Comparison of ENCODE assay signal across 39 cellular contexts in genomic region chr17:14541714-14542113, GRCh38.
"Had no signal": no experiment of that assay in that cellular context is flagged by ENCODE, and none has a peak within 500 bp of the region (broad histone marks: within the 10 kb centered on the region; RNA-seq: fewer than 3 reads in every experiment).

No MANE protein-coding gene starts in this region.

- H3K36me3 Mint-ChIP-seq: activated naive CD4-positive, alpha-beta T cell treated with anti-CD3 and anti-CD28 coated beads, Interleukin-2, amount 10 ng/mL, durations not matched to agents 7 days and 5 days; activated naive CD4-positive, alpha-beta T cell treated with anti-CD3 and anti-CD28 coated beads, Interleukin-2, amount 50 U/mL, for 24 hours; activated naive CD4-positive, alpha-beta T cell treated with anti-CD3 and anti-CD28 coated beads, Interleukin-2, amount 50 U/mL, for 72 hours; activated naive CD8-positive, alpha-beta T cell; activated naive CD8-positive, alpha-beta T cell treated with anti-CD3 and anti-CD28 coated beads for 36 hours; brain had no signal

- DNase-seq: activated effector memory CD4-positive, alpha-beta T cell treated with anti-CD3 and anti-CD28 coated beads, Interleukin-2, amount 50 U/mL, for 16 hours; activated effector memory CD4-positive, alpha-beta T cell treated with Interleukin-2 at 50 U/mL for 16 hours; activated gamma-delta T cell; activated gamma-delta T cell treated with Interleukin-2 at 50 U/mL for 16 hours; activated naive CD4-positive, alpha-beta T cell; activated naive CD4-positive, alpha-beta T cell treated with anti-CD3 and anti-CD28 coated beads for 36 hours; activated naive CD4-positive, alpha-beta T cell treated with anti-CD3 and anti-CD28 coated beads, Interleukin-2, amount 10 ng/mL, durations not matched to agents 7 days and 5 days; activated naive CD4-positive, alpha-beta T cell treated with anti-CD3 and anti-CD28 coated beads, Interleukin-2, amount 50 U/mL, for 16 hours; activated naive CD4-positive, alpha-beta T cell treated with Interleukin-2 at 50 U/mL for 16 hours; activated naive CD8-positive, alpha-beta T cell treated with anti-CD3 and anti-CD28 coated beads for 36 hours; activated naive CD8-positive, alpha-beta T cell treated with anti-CD3 and anti-CD28 coated beads, Interleukin-2, amount 10 ng/mL, durations not matched to agents 7 days and 5 days; activated naive CD8-positive, alpha-beta T cell treated with anti-CD3 and anti-CD28 coated beads, Interleukin-2, amount 50 U/mL, for 24 hours; activated T-cell treated with anti-CD3 and anti-CD28 coated beads, Interleukin-2, amount 50 U/mL, for 4 hours; activated T-cell treated with anti-CD3 and anti-CD28 coated beads, Interleukin-2, amount 50 U/mL, for 48 hours; activated T-cell treated with anti-CD3 and anti-CD28 coated beads, Interleukin-2, amount 50 U/mL, for 72 hours; adrenal gland; amniotic stem cell; amygdala; anterior cingulate cortex; aorta; body of pancreas; brain microvascular endothelial cell; caudate nucleus; central memory CD4-positive, alpha-beta T cell; cerebellar nuclear complex had no signal

- H3K27me3 ChIP-seq: adrenal gland, ascending aorta, body of pancreas, brain microvascular endothelial cell, breast epithelium, cardiac muscle cell had no signal

- H3K9me3 ChIP-seq: adrenal gland, ascending aorta, body of pancreas had no signal

- ATAC-seq: activated naive CD4-positive, alpha-beta T cell treated with anti-CD3 and anti-CD28 coated beads, Interleukin-2, amount 50 U/mL, for 72 hours; activated naive CD8-positive, alpha-beta T cell treated with anti-CD3 and anti-CD28 coated beads, Interleukin-2, amount 50 U/mL, for 24 hours; activated T-cell treated with anti-CD3 and anti-CD28 coated beads, Interleukin-2, amount 50 U/mL, for 4 hours; activated T-cell treated with anti-CD3 and anti-CD28 coated beads, Interleukin-2, amount 50 U/mL, for 72 hours; activated T-helper 17 cell treated with anti-CD3 and anti-CD28 coated beads, Interleukin-2, amount 50 U/mL, for 72 hours; body of pancreas had no signal

- H3K36me3 ChIP-seq: adrenal gland, ascending aorta, brain microvascular endothelial cell, breast epithelium, cardiac muscle cell had no signal

- H3K9me3 Mint-ChIP-seq: activated naive CD4-positive, alpha-beta T cell treated with anti-CD3 and anti-CD28 coated beads, Interleukin-2, amount 10 ng/mL, durations not matched to agents 7 days and 5 days; activated naive CD4-positive, alpha-beta T cell treated with anti-CD3 and anti-CD28 coated beads, Interleukin-2, amount 50 U/mL, for 24 hours; activated T-helper 1 cell treated with anti-CD3 and anti-CD28 coated beads, Interleukin-12 subunit alpha, Interleukin-12 subunit beta, Interleukin-2, Interleukin-4 antibody, amounts not matched to agents 30 ng/mL and 10 ng/mL and 1 ng/mL, durations not matched to agents 14 hours and 24 hours and 36 hours; activated T-helper 17 cell treated with anti-CD3 and anti-CD28 coated beads, Interleukin-2, amount 50 U/mL, for 72 hours; activated T-helper 2 cell treated with anti-CD3 and anti-CD28 coated beads, Interferon-gamma antibody, Interleukin-2, Interleukin-4, amounts not matched to agents 10 μg/mL and 5 μg/mL and 100 μg/mL, durations not matched to agents 14 hours and 24 hours and 36 hours; central memory CD8-positive, alpha-beta T cell had no signal

- H3K4me3 ChIP-seq: adrenal gland, ascending aorta, body of pancreas, breast epithelium, cardiac muscle cell had no signal

- H3K27ac ChIP-seq: adrenal gland, ascending aorta, body of pancreas, brain microvascular endothelial cell, breast epithelium, cardiac muscle cell had no signal

- H3K4me3 Mint-ChIP-seq: activated naive CD4-positive, alpha-beta T cell treated with anti-CD3 and anti-CD28 coated beads for 36 hours; activated naive CD4-positive, alpha-beta T cell treated with anti-CD3 and anti-CD28 coated beads, Interleukin-2, amount 10 ng/mL, durations not matched to agents 7 days and 5 days; activated naive CD4-positive, alpha-beta T cell treated with anti-CD3 and anti-CD28 coated beads, Interleukin-2, amount 50 U/mL, for 24 hours; activated naive CD8-positive, alpha-beta T cell; activated naive CD8-positive, alpha-beta T cell treated with anti-CD3 and anti-CD28 coated beads for 36 hours; activated naive CD8-positive, alpha-beta T cell treated with anti-CD3 and anti-CD28 coated beads, Interleukin-2, amount 10 ng/mL, durations not matched to agents 7 days and 5 days; activated naive CD8-positive, alpha-beta T cell treated with anti-CD3 and anti-CD28 coated beads, Interleukin-2, amount 50 U/mL, for 24 hours; activated T-cell treated with anti-CD3 and anti-CD28 coated beads, Interleukin-2, amount 50 U/mL, for 4 hours; activated T-cell treated with anti-CD3 and anti-CD28 coated beads, Interleukin-2, amount 50 U/mL, for 72 hours; activated T-helper 1 cell treated with anti-CD3 and anti-CD28 coated beads, Interleukin-12 subunit alpha, Interleukin-12 subunit beta, Interleukin-2, Interleukin-4 antibody, amounts not matched to agents 30 ng/mL and 10 ng/mL and 1 ng/mL, durations not matched to agents 14 hours and 24 hours and 36 hours; activated T-helper 17 cell treated with anti-CD3 and anti-CD28 coated beads, Interleukin-2, amount 50 U/mL, for 72 hours; brain; central memory CD8-positive, alpha-beta T cell had no signal

- H3K27ac Mint-ChIP-seq: activated naive CD4-positive, alpha-beta T cell treated with anti-CD3 and anti-CD28 coated beads for 36 hours; activated naive CD4-positive, alpha-beta T cell treated with anti-CD3 and anti-CD28 coated beads, Interleukin-2, amount 10 ng/mL, durations not matched to agents 7 days and 5 days; activated naive CD4-positive, alpha-beta T cell treated with anti-CD3 and anti-CD28 coated beads, Interleukin-2, amount 50 U/mL, for 24 hours; activated naive CD4-positive, alpha-beta T cell treated with anti-CD3 and anti-CD28 coated beads, Interleukin-2, amount 50 U/mL, for 72 hours; activated naive CD8-positive, alpha-beta T cell; activated naive CD8-positive, alpha-beta T cell treated with anti-CD3 and anti-CD28 coated beads for 36 hours; activated naive CD8-positive, alpha-beta T cell treated with anti-CD3 and anti-CD28 coated beads, Interleukin-2, amount 10 ng/mL, durations not matched to agents 7 days and 5 days; activated naive CD8-positive, alpha-beta T cell treated with anti-CD3 and anti-CD28 coated beads, Interleukin-2, amount 50 U/mL, for 24 hours; activated T-cell treated with anti-CD3 and anti-CD28 coated beads, Interleukin-2, amount 50 U/mL, for 72 hours; activated T-helper 1 cell treated with anti-CD3 and anti-CD28 coated beads, Interleukin-12 subunit alpha, Interleukin-12 subunit beta, Interleukin-2, Interleukin-4 antibody, amounts not matched to agents 30 ng/mL and 10 ng/mL and 1 ng/mL, durations not matched to agents 14 hours and 24 hours and 36 hours; activated T-helper 17 cell treated with anti-CD3 and anti-CD28 coated beads, Interleukin-2, amount 50 U/mL, for 72 hours; activated T-helper 2 cell treated with anti-CD3 and anti-CD28 coated beads, Interferon-gamma antibody, Interleukin-2, Interleukin-4, amounts not matched to agents 10 μg/mL and 5 μg/mL and 100 μg/mL, durations not matched to agents 14 hours and 24 hours and 36 hours; brain had no signal

- FAIRE-seq: astrocyte, bronchial epithelial cell, colon had no signal

- H3K27me3 Mint-ChIP-seq: activated naive CD4-positive, alpha-beta T cell treated with anti-CD3 and anti-CD28 coated beads, Interleukin-2, amount 10 ng/mL, durations not matched to agents 7 days and 5 days; activated naive CD4-positive, alpha-beta T cell treated with anti-CD3 and anti-CD28 coated beads, Interleukin-2, amount 50 U/mL, for 24 hours; activated naive CD8-positive, alpha-beta T cell; activated naive CD8-positive, alpha-beta T cell treated with anti-CD3 and anti-CD28 coated beads for 36 hours; activated naive CD8-positive, alpha-beta T cell treated with anti-CD3 and anti-CD28 coated beads, Interleukin-2, amount 10 ng/mL, durations not matched to agents 7 days and 5 days had no signal

- H3K4me1 ChIP-seq: adrenal gland, ascending aorta, breast epithelium had no signal

- H3K4me1 Mint-ChIP-seq: activated T-helper 17 cell treated with anti-CD3 and anti-CD28 coated beads, Interleukin-2, amount 50 U/mL, for 72 hours; brain; central memory CD8-positive, alpha-beta T cell had no signal
